ENCODE assay signal across 8 cellular contexts in genomic region chr11:116927163-116927772, GRCh38.
A peak's percentile ranks its signal among the peaks of the same experiment; 100 is the strongest.
DNase-seq lines count a peak whose midpoint lies in the region; ATAC-seq and TF ChIP-seq lines count a peak whose summit lies in the region.

No MANE protein-coding gene starts in this region.

- H3K36me3 ChIP-seq in heart right ventricle (peaks cover 0 to 43% (median 0%) of the 10 kb centered on the region in 9 donors), colonic mucosa (no peaks in the 10 kb centered on the region)

- H3K27me3 ChIP-seq in heart right ventricle: no peaks in the 10 kb centered on the region
- H3K27me3 ChIP-seq in foreskin keratinocyte: no peaks in the 10 kb centered on the region
- H3K27me3 ChIP-seq in colonic mucosa: no peaks in the 10 kb centered on the region

- H3K27ac Mint-ChIP-seq in activated CD4-positive, alpha-beta memory T cell treated with anti-CD3 and anti-CD28 coated beads for 36 hours: peak overlapping the region; percentile 74
- no peak overlapping the region for H3K27ac Mint-ChIP-seq in type B pancreatic cell

- H3K27ac ChIP-seq in heart right ventricle (peak overlapping the region in 1 of 10 donors; percentile 6), foreskin keratinocyte (no peak overlapping the region), colonic mucosa (no peak overlapping the region)

- H3K4me3 ChIP-seq in heart right ventricle (no peak overlapping the region), colonic mucosa (no peak overlapping the region)

- intact Hi-C loops in heart right ventricle (cut with DNase I) (no loop called here), left ventricle myocardium superior (cut with micrococcal nuclease) (no loop called here), colonic mucosa (cut with DNase I) (no loop called here)
- intact Hi-C loops in activated CD4-positive, alpha-beta memory T cell treated with anti-CD3 and anti-CD28 coated beads for 36 hours (cut with micrococcal nuclease): loop anchor here (1.0 kb wide), 1 partner anchor 166 kb away; no protein-coding TSS in a partner anchor

- no peaks in the 10 kb centered on the region for H3K9me3 ChIP-seq in heart right ventricle
- H3K9me3 ChIP-seq in colonic mucosa: no peaks in the 10 kb centered on the region

- H3K4me1 ChIP-seq in heart right ventricle (peaks cover 0 to 63% (median 49%) of the 10 kb centered on the region in 9 donors), foreskin keratinocyte (peaks cover 5% of the 10 kb centered on the region), colonic mucosa (no peaks in the 10 kb centered on the region)

- DNase-seq in heart right ventricle: no peak
- no peak for DNase-seq in left ventricle myocardium superior
- peak; percentile 68 for DNase-seq in activated CD4-positive, alpha-beta memory T cell treated with anti-CD3 and anti-CD28 coated beads for 36 hours
- DNase-seq in foreskin keratinocyte: no peak
- DNase-seq in type B pancreatic cell (ENCODE audit: extremely low spot score, unreplicated experiment): no peak
- DNase-seq in NCI-H187 (lab: John Stamatoyannopoulos, UW): no peak
- no peak for DNase-seq in nucleus accumbens (lab: John Stamatoyannopoulos, UW)
- no peak for DNase-seq in colonic mucosa

- CTCF ChIA-PET in activated CD4-positive, alpha-beta memory T cell treated with anti-CD3 and anti-CD28 coated beads for 36 hours (lab: Charles Lee): interaction anchor here (0.6 to 2.8 kb wide), 4 partner anchors 30 to 179 kb away, joined by 3 to 10 read pairs (median 5); no protein-coding TSS in a partner anchor

- ATAC-seq in heart right ventricle: no peak
- no peak for ATAC-seq in left ventricle myocardium superior
- ATAC-seq in foreskin keratinocyte: no peak

- no peaks in the 10 kb centered on the region for H3K27me3 Mint-ChIP-seq in activated CD4-positive, alpha-beta memory T cell treated with anti-CD3 and anti-CD28 coated beads for 36 hours
- H3K27me3 Mint-ChIP-seq in type B pancreatic cell: no peaks in the 10 kb centered on the region

- 56 to 67% methylated on average over 6 of the region's 6 CpGs for WGBS in heart right ventricle, 2 donors

- POLR2A ChIA-PET in activated CD4-positive, alpha-beta memory T cell treated with anti-CD3 and anti-CD28 coated beads for 36 hours (lab: Charles Lee): interaction anchor here (0.7 kb wide), 1 partner anchor 171 kb away, joined by 3 read pairs; the partner anchor contains the start of gene SIK3

- peak overlapping the region; percentile 38 for H3K4me3 Mint-ChIP-seq in activated CD4-positive, alpha-beta memory T cell treated with anti-CD3 and anti-CD28 coated beads for 36 hours
- H3K4me3 Mint-ChIP-seq in type B pancreatic cell: no peak overlapping the region

- H3K4me1 Mint-ChIP-seq in activated CD4-positive, alpha-beta memory T cell treated with anti-CD3 and anti-CD28 coated beads for 36 hours (ENCODE audit: low read depth): peaks cover 76% of the 10 kb centered on the region
- H3K4me1 Mint-ChIP-seq in type B pancreatic cell (ENCODE audit: unreplicated experiment): peaks cover 40% of the 10 kb centered on the region

- peaks cover 17% of the 10 kb centered on the region for H3K36me3 Mint-ChIP-seq in activated CD4-positive, alpha-beta memory T cell treated with anti-CD3 and anti-CD28 coated beads for 36 hours
- peaks cover 16% of the 10 kb centered on the region for H3K36me3 Mint-ChIP-seq in type B pancreatic cell

- no peaks in the 10 kb centered on the region for H3K9me3 Mint-ChIP-seq in activated CD4-positive, alpha-beta memory T cell treated with anti-CD3 and anti-CD28 coated beads for 36 hours
- no peaks in the 10 kb centered on the region for H3K9me3 Mint-ChIP-seq in type B pancreatic cell

- H3K9ac ChIP-seq in colonic mucosa (ENCODE audit: low read depth in 2 of 2, low read length in 2 of 2): no peak overlapping the region

- TF ChIP-seq CTCF in heart right ventricle (IDR thresholded peaks at IDR 0.05) (peak in 7 of 9 donors; percentile 15 to 51 (median 35)), foreskin keratinocyte (conservative IDR thresholded peaks at IDR 0.05) (peak; percentile 47), type B pancreatic cell (conservative IDR thresholded peaks at IDR 0.05) (peak; percentile 67), colonic mucosa (IDR thresholded peaks at IDR 0.05) (no peak)
